ENCODE assay signal across 22 cellular contexts in genomic region chr13:69950160-69950559, GRCh38.
A peak's percentile ranks its signal among the peaks of the same experiment; 100 is the strongest.
DNase-seq lines count a peak whose midpoint lies in the region; FAIRE-seq and TF ChIP-seq lines count a peak whose summit lies in the region.
"Had no signal": no experiment of that assay in that cellular context is flagged by ENCODE, and none has a peak within 500 bp of the region (broad histone marks: within the 10 kb centered on the region; RNA-seq: fewer than 3 reads in every experiment).

No MANE protein-coding gene starts in this region.

- H3K27me3 ChIP-seq in SU-DHL-6 (ENCODE audit: low read length) (no peaks in the 10 kb centered on the region), PC-9 (ENCODE audit: insufficient read depth, low read depth) (no peaks in the 10 kb centered on the region)
- H3K27me3 ChIP-seq: BLaER1 treated with 17β-estradiol and CSF1 and Interleukin-3, amounts not matched to agents 10 nM and 100 nM had no signal

- H2AFZ ChIP-seq in SU-DHL-6 (ENCODE audit: low read depth, low read length, severe bottlenecking): peak overlapping the region; percentile 32
- no peak overlapping the region for H2AFZ ChIP-seq in PC-9

- CTCF ChIA-PET in PC-9 (lab: Charles Lee): no interaction called here

- H3K79me2 ChIP-seq in SU-DHL-6 (ENCODE audit: insufficient read depth, low read length): no peaks in the 10 kb centered on the region
- no peaks in the 10 kb centered on the region for H3K79me2 ChIP-seq in PC-9 (ENCODE audit: low read depth)

- no peaks in the 10 kb centered on the region for H3K4me1 ChIP-seq in PC-9 (replicated peaks; ENCODE audit: insufficient read depth)
- H3K4me1 ChIP-seq: A549 had no signal

- no peak overlapping the region for H3K27ac ChIP-seq in SU-DHL-6 (ENCODE audit: low read depth, low read length)
- H3K27ac ChIP-seq in PC-9: no peak overlapping the region
- H3K27ac ChIP-seq: 22Rv1; A549; BLaER1 treated with 17β-estradiol and CSF1 and Interleukin-3, amounts not matched to agents 10 nM and 100 nM; C4-2B had no signal

- no peak for TF ChIP-seq CTCF in SU-DHL-6 (IDR thresholded peaks at IDR 0.05; ENCODE audit: insufficient read depth, low read length, poor library complexity, severe bottlenecking)
- no peak for TF ChIP-seq CTCF in PC-9 (conservative IDR thresholded peaks at IDR 0.05)

- TF ChIP-seq POLR2A in GM12891 (IDR thresholded peaks at IDR 0.05; ENCODE audit: low read depth, low read length): no peak

- H3K36me3 ChIP-seq in SU-DHL-6 (ENCODE audit: low read length) (no peaks in the 10 kb centered on the region), PC-9 (ENCODE audit: low read depth) (no peaks in the 10 kb centered on the region)
- H3K36me3 ChIP-seq: BLaER1 treated with 17β-estradiol and CSF1 and Interleukin-3, amounts not matched to agents 10 nM and 100 nM had no signal

- H4K20me1 ChIP-seq in SU-DHL-6 (ENCODE audit: low read depth, low read length) (no peaks in the 10 kb centered on the region), PC-9 (ENCODE audit: insufficient read depth) (no peaks in the 10 kb centered on the region)
- H4K20me1 ChIP-seq: BLaER1 treated with 17β-estradiol and CSF1 and Interleukin-3, amounts not matched to agents 10 nM and 100 nM had no signal

- FAIRE-seq in GM12891 (lab: Jason Lieb, UNC): peak; percentile 20
- FAIRE-seq: A549, GM12892, GM18507 had no signal

- H3K4me2 ChIP-seq in SU-DHL-6 (ENCODE audit: low read depth, low read length, poor library complexity, severe bottlenecking): no peak overlapping the region
- no peak overlapping the region for H3K4me2 ChIP-seq in PC-9
- H3K4me2 ChIP-seq: A549; BLaER1 treated with 17β-estradiol and CSF1 and Interleukin-3, amounts not matched to agents 10 nM and 100 nM had no signal

- H3K9me3 ChIP-seq in SU-DHL-6 (ENCODE audit: insufficient read depth, low read length): no peaks in the 10 kb centered on the region; the same call in 1 of the 2 replicates
- H3K9me3 ChIP-seq in PC-9 (ENCODE audit: insufficient read depth, low read depth): no peaks in the 10 kb centered on the region
- H3K9me3 ChIP-seq: A549; BLaER1 treated with 17β-estradiol and CSF1 and Interleukin-3, amounts not matched to agents 10 nM and 100 nM had no signal

- H3K9me2 ChIP-seq in SU-DHL-6 (replicated peaks; ENCODE audit: insufficient read depth, low read length) (no peaks in the 10 kb centered on the region), PC-9 (ENCODE audit: insufficient read depth) (no peaks in the 10 kb centered on the region)

- BruUV-seq in PC-9 (replicated peaks; lab: Mats Ljungman, UMichigan): no TSS peak

- H3F3A ChIP-seq in SU-DHL-6 (ENCODE audit: insufficient read depth): no peaks in the 10 kb centered on the region
- no peaks in the 10 kb centered on the region for H3F3A ChIP-seq in PC-9 (ENCODE audit: insufficient read depth, low read depth)

- POLR2A ChIA-PET in PC-9 (lab: Charles Lee; ENCODE audit: unreplicated experiment): no interaction called here

- no peak overlapping the region for H3K4me3 ChIP-seq in SU-DHL-6 (ENCODE audit: insufficient read depth, low read length, poor library complexity, severe bottlenecking)
- H3K4me3 ChIP-seq in PC-9: no peak overlapping the region
- H3K4me3 ChIP-seq: A549; BLaER1 treated with 17β-estradiol and CSF1 and Interleukin-3, amounts not matched to agents 10 nM and 100 nM had no signal

- H3K9ac ChIP-seq in SU-DHL-6 (ENCODE audit: low read length): no peak overlapping the region
- H3K9ac ChIP-seq: BLaER1 treated with 17β-estradiol and CSF1 and Interleukin-3, amounts not matched to agents 10 nM and 100 nM had no signal

- intact Hi-C loops in PC-9 (cut with micrococcal nuclease; ENCODE audit: unreplicated experiment): no loop called here

- DNase-seq in GM12891 (ENCODE audit: insufficient read length, low spot score) (no peak), kidney glomerular epithelial cell (lab: John Stamatoyannopoulos, UW) (peak; percentile 4), PC-9 (no peak), NCI-H510A treated with DMSO at 0.1 percent for 48 hours (lab: John Stamatoyannopoulos, UW) (no peak)
- DNase-seq: AML-193; CD4-positive, alpha-beta T cell; CD8-positive, alpha-beta T cell; COR-L47; DMS 273 treated with DMSO at 0.1 percent for 48 hours; DMS153; DMS53; DMS79; DND-41; EL; GDM1 had no signal

TF ChIP-seq in GM12891, 5 proteins besides CTCF, POLR2A, EP300 and RAD21:
- TF ChIP-seq TAF1 (IDR thresholded peaks at IDR 0.05; ENCODE audit: low read depth, low read length) (no peak), PAX5 (IDR thresholded peaks at IDR 0.05; ENCODE audit: insufficient read depth, low read length, severe bottlenecking) (no peak)
